In the genomic region with DNA sequence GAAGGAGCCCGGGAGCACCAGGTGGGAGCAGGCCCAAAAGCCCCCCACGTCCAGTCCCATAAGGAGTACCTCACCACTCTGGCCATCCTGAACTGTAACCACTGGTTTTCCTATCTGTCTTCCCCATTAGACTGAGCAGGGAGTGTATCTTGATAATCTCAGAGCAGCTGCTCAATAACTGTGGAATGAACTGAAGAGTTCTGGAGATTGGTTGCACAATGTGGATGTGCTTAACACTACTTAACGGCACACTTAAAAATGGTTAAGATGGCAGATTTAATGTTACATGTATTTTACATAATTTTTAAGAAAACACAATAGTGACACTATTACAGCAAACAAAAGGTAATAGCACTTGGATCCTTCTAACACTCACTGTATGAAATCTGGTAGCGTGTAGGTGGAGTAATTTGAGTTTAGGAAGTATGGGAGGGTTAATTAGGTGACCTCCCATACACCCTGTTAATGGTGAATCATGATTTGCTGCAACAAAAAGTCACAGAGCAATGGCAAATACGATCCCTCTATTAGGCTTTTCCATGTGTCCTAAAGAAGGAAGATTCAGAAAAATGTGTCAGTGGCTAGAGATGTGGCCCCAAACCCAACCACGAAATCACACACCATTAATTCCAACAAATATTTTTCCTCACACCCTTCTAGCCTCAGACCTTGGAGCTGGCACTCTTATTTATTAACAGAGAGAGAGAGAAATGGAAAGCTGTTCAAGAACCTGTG, we compare ENCODE assay signal across 17 cellular contexts. TPM values are rescaled to one million over a fixed set of nuclear protein-coding genes. Genes with fewer than 3 reads are reported as not detected.
DNase-seq lines count a peak whose midpoint lies in the region; ATAC-seq and TF ChIP-seq lines count a peak whose summit lies in the region.
"Had no signal": no experiment of that assay in that cellular context is flagged by ENCODE, and none has a peak within 500 bp of the region (broad histone marks: within the 10 kb centered on the region; RNA-seq: fewer than 3 reads in every experiment).

No MANE protein-coding gene starts in this region.

- H4K5ac ChIP-seq in H9 (ENCODE audit: insufficient read length, low read depth, low read length): no peak overlapping the region

- no peak overlapping the region for H3K23ac ChIP-seq in H9 (ENCODE audit: insufficient read length, low read depth, low read length)

- POLR2A ChIA-PET in WTC11 (lab: Charles Lee): interaction anchor here (0.7 to 1.4 kb wide), 2 partner anchors 18 to 34 kb away, joined by 3 read pairs; no protein-coding TSS in a partner anchor

- no peaks in the 10 kb centered on the region for H3K9me3 ChIP-seq in H9 (ENCODE audit: control insufficient read depth, low read depth, low read length)
- H3K9me3 ChIP-seq: pancreas had no signal

- H3K4me3 Mint-ChIP-seq in H9 (no peak overlapping the region), WTC11 (no peak overlapping the region)

- H2BK15ac ChIP-seq in H9 (ENCODE audit: low read depth, low read length): no peak overlapping the region

- no peak overlapping the region for H3K18ac ChIP-seq in H9 (ENCODE audit: insufficient read length, low read depth, low read length)

- H4K91ac ChIP-seq in H9 (ENCODE audit: insufficient read length, low read depth, low read length): no peak overlapping the region

- no peak overlapping the region for H2BK5ac ChIP-seq in H9 (ENCODE audit: insufficient read length, low read length)

- H2BK20ac ChIP-seq in H9 (ENCODE audit: low read depth, low read length, poor library complexity, severe bottlenecking): no peak overlapping the region

- H4K20me1 ChIP-seq in H9 (ENCODE audit: control insufficient read depth, insufficient read depth, insufficient read length): no peaks in the 10 kb centered on the region

- no peaks in the 10 kb centered on the region for H3K27me3 Mint-ChIP-seq in H9 (ENCODE audit: low read depth)
- no peaks in the 10 kb centered on the region for H3K27me3 Mint-ChIP-seq in WTC11 (ENCODE audit: low read depth)

- no peak overlapping the region for H4K8ac ChIP-seq in H9 (replicated peaks; ENCODE audit: insufficient read length, low read depth, low read length)

- no peak overlapping the region for H3T11ph ChIP-seq in H9 (ENCODE audit: low read length)

- no peak overlapping the region for H3K9ac ChIP-seq in H9 (ENCODE audit: extremely low read depth, insufficient read length, low read length)

- no peak overlapping the region for H2AK5ac ChIP-seq in H9 (ENCODE audit: insufficient read length, low read length)

- H3K4me1 Mint-ChIP-seq in H9 (peaks cover 27 to 34% of the 10 kb centered on the region in 2 experiments), WTC11 (peaks cover 28% of the 10 kb centered on the region)

- TF ChIP-seq CTCF in H9 (conservative IDR thresholded peaks at IDR 0.05) (no peak), WTC11 (IDR thresholded peaks at IDR 0.05) (no peak), foreskin keratinocyte (conservative IDR thresholded peaks at IDR 0.05) (no peak)

- H2AFZ ChIP-seq in H9 (ENCODE audit: low read length): no peak overlapping the region

- no peaks in the 10 kb centered on the region for H3K79me1 ChIP-seq in H9 (ENCODE audit: insufficient read depth, low read depth, low read length, poor library complexity, severe bottlenecking)

- no peak overlapping the region for H2BK12ac ChIP-seq in H9 (ENCODE audit: insufficient read length, low read depth, low read length)

- H3K4ac ChIP-seq in H9 (ENCODE audit: low read depth, low read length): no peak overlapping the region

- H2BK120ac ChIP-seq in H9 (ENCODE audit: low read depth, low read length, poor library complexity, severe bottlenecking): no peak overlapping the region

- no peak for ATAC-seq in WTC11
- peak; percentile 22 to 23 for ATAC-seq in left cardiac atrium
- peak; percentile 64 for ATAC-seq in sciatic nerve
- no peak for ATAC-seq in GM21576 (IDR thresholded peaks at IDR 0.05; ENCODE audit: unreplicated experiment)
- no peak for ATAC-seq in foreskin keratinocyte
- ATAC-seq: left colon; stimulated activated naive CD8-positive, alpha-beta T cell treated with anti-CD3 and anti-CD28 coated beads, Interleukin-15, Interleukin-2, amounts not matched to agents 100 U/mL and 50 U/mL, for 24 hours had no signal

- peaks cover 2% of the 10 kb centered on the region; the same call in 1 of the 2 replicates for H3K79me2 ChIP-seq in H9 (ENCODE audit: insufficient read depth, low read length)

- WGBS in H9 (ENCODE audit: extremely low coverage, insufficient read length, low lambda C conversion rate): no CpG with 5 or more reads among the region's 6 CpGs

- no peak for DNase-seq in H9
- no peak for DNase-seq in WTC11 (ENCODE audit: low spot score)
- no peak for DNase-seq in left cardiac atrium
- DNase-seq in sciatic nerve (ENCODE audit: low spot score): no peak
- no peak for DNase-seq in stimulated activated CD4-positive, alpha-beta T cell treated with anti-CD3 and anti-CD28 coated beads, Interleukin-4, amount 100 ng/mL, for 1 hour
- no peak for DNase-seq in DMS79 (lab: John Stamatoyannopoulos, UW)
- no peak for DNase-seq in foreskin keratinocyte
- DNase-seq: activated CD8-positive, alpha-beta memory T cell treated with anti-CD3 and anti-CD28 coated beads, Interleukin-2, amount 50 U/mL, for 4 hours; dorsolateral prefrontal cortex; glutamatergic neuron; left colon; NCI-H510A; pancreas; SHP77; stimulated activated CD4-positive, alpha-beta T cell treated with anti-CD3 and anti-CD28 coated beads, Interleukin-4, amount 100 ng/mL, for 4 hours; stimulated activated naive CD8-positive, alpha-beta T cell treated with anti-CD3 and anti-CD28 coated beads, Interleukin-15, Interleukin-2, amounts not matched to agents 100 U/mL and 50 U/mL, for 24 hours had no signal

- H3K27ac ChIP-seq in H9 (ENCODE audit: insufficient read length, low read depth, low read length) (no peak overlapping the region), foreskin keratinocyte (no peak overlapping the region)
- H3K27ac ChIP-seq: pancreas had no signal

- H3K4me1 ChIP-seq in H9 (ENCODE audit: insufficient read depth, low read length) (peaks cover 4% of the 10 kb centered on the region; the same call in 1 of the 2 replicates), foreskin keratinocyte (peaks cover 9% of the 10 kb centered on the region)

- H3K9me3 Mint-ChIP-seq in H9 (no peaks in the 10 kb centered on the region), WTC11 (no peaks in the 10 kb centered on the region)

- intact Hi-C loops in left cardiac atrium (cut with DNase I) (no loop called here), sciatic nerve (cut with DNase I) (no loop called here)

- H3K23me2 ChIP-seq in H9 (ENCODE audit: insufficient read length, low read depth, low read length, poor library complexity, severe bottlenecking): no peaks in the 10 kb centered on the region

- H3K27me3 ChIP-seq in H9 (ENCODE audit: insufficient read depth, low read length) (no peaks in the 10 kb centered on the region), foreskin keratinocyte (no peaks in the 10 kb centered on the region)
- H3K27me3 ChIP-seq: dorsolateral prefrontal cortex, pancreas had no signal

- H3K27ac Mint-ChIP-seq in H9 (peak overlapping the region; percentile 39 to 82 (median 45); a peak in 4 of 7 replicates), WTC11 (peak overlapping the region; percentile 66; the same call in 1 of the 2 replicates)

- no peak overlapping the region for H3K4me2 ChIP-seq in H9 (ENCODE audit: insufficient read depth, insufficient read length, low read length)

- H3K36me3 Mint-ChIP-seq in H9 (ENCODE audit: insufficient read depth in 1 of 3, low read depth in 3 of 3) (no peaks in the 10 kb centered on the region), WTC11 (no peaks in the 10 kb centered on the region)

- CTCF ChIA-PET in WTC11 (lab: Charles Lee): interaction anchor here (0.8 kb wide), 1 partner anchor 18 kb away, joined by 3 read pairs; a partner anchor contains a TSS

- H3K56ac ChIP-seq in H9 (ENCODE audit: insufficient read length, low read depth, low read length): no peak overlapping the region

- H3K14ac ChIP-seq in H9 (ENCODE audit: insufficient read depth, low read length): no peak overlapping the region

TF ChIP-seq in WTC11, 78 proteins besides CTCF, POLR2A, EP300 and RAD21 (continues in another document):
- TF ChIP-seq, protein P1, sequence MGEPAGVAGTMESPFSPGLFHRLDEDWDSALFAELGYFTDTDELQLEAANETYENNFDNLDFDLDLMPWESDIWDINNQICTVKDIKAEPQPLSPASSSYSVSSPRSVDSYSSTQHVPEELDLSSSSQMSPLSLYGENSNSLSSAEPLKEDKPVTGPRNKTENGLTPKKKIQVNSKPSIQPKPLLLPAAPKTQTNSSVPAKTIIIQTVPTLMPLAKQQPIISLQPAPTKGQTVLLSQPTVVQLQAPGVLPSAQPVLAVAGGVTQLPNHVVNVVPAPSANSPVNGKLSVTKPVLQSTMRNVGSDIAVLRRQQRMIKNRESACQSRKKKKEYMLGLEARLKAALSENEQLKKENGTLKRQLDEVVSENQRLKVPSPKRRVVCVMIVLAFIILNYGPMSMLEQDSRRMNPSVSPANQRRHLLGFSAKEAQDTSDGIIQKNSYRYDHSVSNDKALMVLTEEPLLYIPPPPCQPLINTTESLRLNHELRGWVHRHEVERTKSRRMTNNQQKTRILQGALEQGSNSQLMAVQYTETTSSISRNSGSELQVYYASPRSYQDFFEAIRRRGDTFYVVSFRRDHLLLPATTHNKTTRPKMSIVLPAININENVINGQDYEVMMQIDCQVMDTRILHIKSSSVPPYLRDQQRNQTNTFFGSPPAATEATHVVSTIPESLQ (CRISPR knock-in tag; IDR thresholded peaks at IDR 0.05): no peak
- no peak for TF ChIP-seq GABPB1 (CRISPR knock-in tag; IDR thresholded peaks at IDR 0.05)
- TF ChIP-seq SMAD3 (CRISPR knock-in tag; IDR thresholded peaks at IDR 0.05; ENCODE audit: borderline replicate concordance): no peak
- TF ChIP-seq ZBTB21 (CRISPR knock-in tag; IDR thresholded peaks at IDR 0.05; ENCODE audit: borderline replicate concordance): no peak
- TF ChIP-seq ZNF219 (CRISPR knock-in tag; IDR thresholded peaks at IDR 0.05; ENCODE audit: borderline replicate concordance): no peak
- TF ChIP-seq TP53 (CRISPR knock-in tag; IDR thresholded peaks at IDR 0.05): no peak
- TF ChIP-seq, protein P2, sequence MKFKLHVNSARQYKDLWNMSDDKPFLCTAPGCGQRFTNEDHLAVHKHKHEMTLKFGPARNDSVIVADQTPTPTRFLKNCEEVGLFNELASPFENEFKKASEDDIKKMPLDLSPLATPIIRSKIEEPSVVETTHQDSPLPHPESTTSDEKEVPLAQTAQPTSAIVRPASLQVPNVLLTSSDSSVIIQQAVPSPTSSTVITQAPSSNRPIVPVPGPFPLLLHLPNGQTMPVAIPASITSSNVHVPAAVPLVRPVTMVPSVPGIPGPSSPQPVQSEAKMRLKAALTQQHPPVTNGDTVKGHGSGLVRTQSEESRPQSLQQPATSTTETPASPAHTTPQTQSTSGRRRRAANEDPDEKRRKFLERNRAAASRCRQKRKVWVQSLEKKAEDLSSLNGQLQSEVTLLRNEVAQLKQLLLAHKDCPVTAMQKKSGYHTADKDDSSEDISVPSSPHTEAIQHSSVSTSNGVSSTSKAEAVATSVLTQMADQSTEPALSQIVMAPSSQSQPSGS (CRISPR knock-in tag; IDR thresholded peaks at IDR 0.05; ENCODE audit: borderline replicate concordance, low read depth): no peak

RNA-seq across cellular contexts. Expression of a gene that starts 18.4 kb away (rescaled TPM):
- total RNA-seq in H9 (2021): 20.5 and 21.2 TPM in 2 replicates
- total RNA-seq in WTC11 (2021): 13.4 to 14.4 TPM (median 13.5 TPM) in 3 replicates
- total RNA-seq in left cardiac atrium: 10 to 100 TPM; 14.1 to 19.2 TPM
- total RNA-seq in sciatic nerve: 18.6 TPM
- total RNA-seq in foreskin keratinocyte: 23.3 and 34.9 TPM in 2 replicates
- 7.7 and 9.1 TPM in 2 replicates for polyA plus RNA-seq in foreskin keratinocyte

Comparison
In these comparisons a context has a peak if more than half of its experiments do, and no peak if none do; other contexts are left out.
1. ATAC-seq: peak in left cardiac atrium (2 of 2) and sciatic nerve (single experiment); none in WTC11 (single experiment), GM21576 (single experiment) and foreskin keratinocyte (single experiment).